Comparison of ENCODE assay signal across 21 cellular contexts in the genomic region with DNA sequence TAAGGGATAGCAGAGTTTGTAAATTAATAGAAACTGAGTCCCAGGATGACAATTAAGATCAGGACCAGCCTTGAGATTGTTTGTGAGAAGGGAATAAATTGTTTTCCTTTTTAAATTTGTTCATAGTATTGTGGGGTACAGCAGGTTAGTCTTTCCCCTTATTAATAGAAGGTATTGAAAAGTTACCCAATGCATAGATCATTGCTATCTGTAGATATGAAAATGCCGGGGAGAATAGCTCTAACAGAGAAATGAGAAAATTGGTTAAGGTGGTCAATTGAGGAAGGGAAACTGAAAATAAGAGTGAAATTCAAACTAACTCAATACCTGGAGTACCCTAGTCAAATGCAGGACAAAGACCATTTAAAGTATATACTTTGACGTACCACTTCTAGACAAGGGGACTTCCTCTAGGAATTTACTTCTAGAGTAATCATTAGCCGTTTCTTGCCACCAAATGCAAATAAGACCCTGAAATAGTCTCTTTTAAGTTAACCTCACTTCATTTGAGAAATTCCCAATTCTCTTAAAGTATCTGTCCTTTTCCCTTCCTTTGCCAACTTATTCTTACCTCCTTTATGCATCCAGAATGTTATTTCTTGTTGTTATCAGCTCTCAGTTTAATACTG.
DNase-seq lines count a peak whose midpoint lies in the region; ATAC-seq lines count a peak whose summit lies in the region.
"Had no signal": no experiment of that assay in that cellular context is flagged by ENCODE, and none has a peak within 500 bp of the region (broad histone marks: within the 10 kb centered on the region; RNA-seq: fewer than 3 reads in every experiment).

No MANE protein-coding gene starts in this region.

- ATAC-seq in GM18909 (IDR thresholded peaks at IDR 0.05; ENCODE audit: poor library complexity, unreplicated experiment) (peak; percentile 89), GM21529 (IDR thresholded peaks at IDR 0.05; ENCODE audit: unreplicated experiment) (peak; percentile 70), HG02938 (IDR thresholded peaks at IDR 0.05; ENCODE audit: unreplicated experiment) (peak; percentile 67), HG03558 (IDR thresholded peaks at IDR 0.05; ENCODE audit: extremely low read depth, unreplicated experiment) (peak; percentile 52)
- ATAC-seq: activated CD8-positive, alpha-beta T cell treated with anti-CD3 and anti-CD28 coated beads, Interleukin-2, amount 10 ng/mL, durations not matched to agents 7 days and 5 days; activated T-cell treated with anti-CD3 and anti-CD28 coated beads, Interleukin-2, amount 50 U/mL, for 72 hours; left colon; stimulated activated naive B cell treated with anti-CD40 and anti-IgM and Interleukin-4, amounts not matched to agents 10 μg/mL and 1 μg/mL and 100 μg/mL, for 72 hours had no signal

- no peak for DNase-seq in GF-D8 (lab: John Stamatoyannopoulos, UW)
- no peak for DNase-seq in cerebellar nuclear complex (lab: John Stamatoyannopoulos, UW)
- no peak for DNase-seq in NCI-H1417 treated with DMSO at 0.1 percent for 48 hours (lab: John Stamatoyannopoulos, UW)
- no peak for DNase-seq in ureter (ENCODE audit: low spot score)
- DNase-seq: activated CD8-positive, alpha-beta T cell treated with anti-CD3 and anti-CD28 coated beads, Interleukin-2, amount 10 ng/mL, durations not matched to agents 7 days and 5 days; activated naive CD8-positive, alpha-beta T cell treated with anti-CD3 and anti-CD28 coated beads, Interleukin-2, amount 10 ng/mL, durations not matched to agents 7 days and 5 days; activated T-cell treated with anti-CD3 and anti-CD28 coated beads, Interleukin-2, amount 50 U/mL, for 72 hours; AML-193; H7; IMR-90; left colon; MM.1S; NCI-H187 treated with DMSO at 0.1 percent for 48 hours; NCI-H510A treated with DMSO at 0.1 percent for 48 hours; Right ventricle myocardium superior; stimulated activated naive B cell treated with anti-CD40 and anti-IgM and Interleukin-4, amounts not matched to agents 10 μg/mL and 1 μg/mL and 100 μg/mL, for 72 hours; tibial artery had no signal
